Comparison of ENCODE assay signal across 18 cellular contexts in the genomic region with DNA sequence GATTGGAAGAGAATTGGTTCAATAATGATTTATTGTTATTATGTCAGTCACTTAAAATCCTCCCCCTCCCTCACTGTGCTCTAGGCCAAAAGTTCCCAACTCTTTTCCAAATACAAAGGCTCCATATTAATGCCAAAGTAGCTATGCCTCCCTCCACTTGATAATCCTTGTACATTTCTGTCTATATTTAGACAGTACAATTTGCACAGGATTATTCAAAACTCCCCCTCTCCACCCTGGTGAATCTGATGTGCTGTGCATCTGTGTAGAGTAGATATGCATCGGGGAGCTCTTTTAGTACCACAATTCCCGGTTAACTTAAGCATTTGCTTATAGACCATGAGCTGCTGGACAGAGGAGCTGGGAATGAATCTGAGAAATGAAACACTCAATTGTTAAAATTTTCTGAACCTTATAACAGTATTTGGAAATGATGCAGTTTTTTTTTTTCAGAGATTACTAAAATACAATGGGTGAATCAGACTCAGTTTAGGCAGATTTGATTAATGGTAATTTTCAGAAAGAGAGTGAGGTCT. TPM values are rescaled to one million over a fixed set of nuclear protein-coding genes. Genes with fewer than 3 reads are reported as not detected.
"Had no signal": no experiment of that assay in that cellular context is flagged by ENCODE, and none has a peak within 500 bp of the region (broad histone marks: within the 10 kb centered on the region; RNA-seq: fewer than 3 reads in every experiment).

No MANE protein-coding gene starts in this region.

- H3K79me2 ChIP-seq: parathyroid adenoma had no signal

- H2AFZ ChIP-seq: parathyroid adenoma had no signal

- H3K27ac ChIP-seq: left ventricle myocardium inferior, parathyroid adenoma, thyroid gland had no signal

- H3K27me3 ChIP-seq: thyroid gland had no signal

- DNase-seq: activated B cell treated with CpG ODN at 0.5 μM for 24 hours; activated CD4-positive, alpha-beta memory T cell treated with anti-CD3 and anti-CD28 coated beads for 36 hours; activated CD4-positive, alpha-beta T cell treated with anti-CD3 and anti-CD28 coated beads for 4 hours; activated naive CD8-positive, alpha-beta T cell treated with anti-CD3 and anti-CD28 coated beads for 36 hours; amniotic stem cell; central memory CD4-positive, alpha-beta T cell; erythroblast; left ventricle myocardium inferior; mucosa of descending colon; naive thymus-derived CD8-positive, alpha-beta T cell; stimulated activated CD4-positive, alpha-beta T cell treated with anti-CD3 and anti-CD28 coated beads, Interleukin-2, amount 100 ng/mL, for 24 hours; stimulated activated naive CD4-positive, alpha-beta T cell treated with Interleukin-2 at 50 U/mL for 16 hours; thyroid gland had no signal

- H3K9ac ChIP-seq: parathyroid adenoma had no signal

- H3K9me3 ChIP-seq: left ventricle myocardium inferior, mucosa of descending colon, thyroid gland had no signal

- H3K36me3 ChIP-seq: left ventricle myocardium inferior, thyroid gland had no signal

- H3K4me1 ChIP-seq: parathyroid adenoma had no signal

- ATAC-seq: mucosa of descending colon; naive thymus-derived CD8-positive, alpha-beta T cell had no signal

- H3K4me3 ChIP-seq: left ventricle myocardium inferior, mucosa of descending colon, thyroid gland had no signal

RNA-seq across cellular contexts. Expression of a gene that starts 27.6 kb away (rescaled TPM):
- total RNA-seq: activated B cell treated with CpG ODN at 0.5 μM for 24 hours; activated CD4-positive, alpha-beta memory T cell treated with anti-CD3 and anti-CD28 coated beads for 36 hours; activated naive CD8-positive, alpha-beta T cell treated with anti-CD3 and anti-CD28 coated beads for 36 hours; kidney epithelial cell; left ventricle myocardium inferior; mucosa of descending colon; naive thymus-derived CD8-positive, alpha-beta T cell; renal cortical epithelial cell; subcutaneous adipose tissue; thyroid gland; ureter had no signal
